8 cellular contexts compared by ENCODE assay signal in genomic region chr6:32108094-32108627, GRCh38. TPM values are rescaled to one million over a fixed set of nuclear protein-coding genes. Genes with fewer than 3 reads are reported as not detected.
A peak's percentile ranks its signal among the peaks of the same experiment; 100 is the strongest.
DNase-seq lines count a peak whose midpoint lies in the region; ATAC-seq and TF ChIP-seq lines count a peak whose summit lies in the region.

No MANE protein-coding gene starts in this region.

- H4K20me1 ChIP-seq in IMR-90 (ENCODE audit: insufficient read depth, low read length): no peaks in the 10 kb centered on the region

- TF ChIP-seq POLR2A in IMR-90 (IDR thresholded peaks at IDR 0.05; ENCODE audit: low read depth, low read length): no peak

- POLR2A ChIA-PET in IMR-90 (lab: Charles Lee; ENCODE audit: unreplicated experiment): no interaction called here

- no peak overlapping the region; the same call in 1 of the 2 replicates for H3K4ac ChIP-seq in IMR-90 (ENCODE audit: low read depth, low read length)

- H3K9ac ChIP-seq in IMR-90 (ENCODE audit: low read depth, low read length): peak overlapping the region; percentile 18; the same call in 1 of the 2 replicates

- no peak overlapping the region for H2BK5ac ChIP-seq in IMR-90 (ENCODE audit: low read depth, low read length, poor library complexity, severe bottlenecking)

- CTCF ChIA-PET in IMR-90 (lab: Yijun Ruan, JAX): interaction anchor here (1.5 kb wide), 1 partner anchor 9 kb away, joined by 6 read pairs; no protein-coding TSS in a partner anchor

- no peak overlapping the region for H3K14ac ChIP-seq in IMR-90 (replicated peaks; ENCODE audit: low read depth, low read length)

- peaks cover 29% of the 10 kb centered on the region for H3K27me3 ChIP-seq in IMR-90 (ENCODE audit: control insufficient read depth, insufficient read depth, low read length)

- peaks cover 0 to 2% of the 10 kb centered on the region in 2 experiments; a peak in 1 of 4 replicates for H3K79me1 ChIP-seq in IMR-90 (ENCODE audit: low read depth in 1 of 2, low read length in 2 of 2)

- H3K4me1 ChIP-seq in IMR-90 (ENCODE audit: control insufficient read depth, insufficient read depth, low read length): peaks cover 26% of the 10 kb centered on the region

- peak overlapping the region; percentile 16 for H2AK9ac ChIP-seq in IMR-90 (replicated peaks; ENCODE audit: low read depth, low read length, poor library complexity)

- BruUV-seq in IMR-90 (replicated peaks; lab: Mats Ljungman, UMichigan): no TSS peak

- peaks cover 4% of the 10 kb centered on the region for H3K9me1 ChIP-seq in IMR-90 (ENCODE audit: insufficient read depth, low read length)

- no peak overlapping the region for H3K23ac ChIP-seq in IMR-90 (ENCODE audit: low read depth, low read length)

- no peak for TF ChIP-seq RAD21 in IMR-90 (IDR thresholded peaks at IDR 0.05; ENCODE audit: low read length)

- peak overlapping the region; percentile 23; the same call in 1 of the 2 replicates for H4K91ac ChIP-seq in IMR-90 (ENCODE audit: insufficient read depth, low read depth, low read length)

- 0 out of 4 replicates have a peak overlapping the region, but pooled peaks of 1 of the 2 experiments have one; percentile 45 for H4K8ac ChIP-seq in IMR-90 (ENCODE audit: low read depth in 2 of 2, low read length in 2 of 2)

- peak overlapping the region; percentile 51; the same call in 1 of the 2 replicates for H3K4me2 ChIP-seq in IMR-90 (ENCODE audit: low read depth, low read length)

- H4K5ac ChIP-seq in IMR-90 (ENCODE audit: low read depth, low read length): peak overlapping the region; percentile 75; the same call in 1 of the 2 replicates

- no peak overlapping the region for H2AFZ ChIP-seq in IMR-90 (replicated peaks; ENCODE audit: low read length, poor library complexity)

- H3K56ac ChIP-seq in IMR-90 (ENCODE audit: extremely low read depth, insufficient read depth, low read length): no peak overlapping the region

- H3K4me3 ChIP-seq in IMR-90 (ENCODE audit: insufficient read depth, low read depth, low read length): no peak overlapping the region

- H2BK15ac ChIP-seq in IMR-90 (ENCODE audit: low read depth, low read length): no peak overlapping the region

- intact Hi-C loops in IMR-90 (cut with micrococcal nuclease): no loop called here

- no peaks in the 10 kb centered on the region for H3K9me3 ChIP-seq in IMR-90 (ENCODE audit: control insufficient read depth, insufficient read depth, low read length)

- DNase-seq in IMR-90 (peak; percentile 21), caudate nucleus (lab: John Stamatoyannopoulos, UW) (peak in 2 of 61 donors; percentile 4), left kidney (ENCODE audit: low read depth, low spot score) (peak; percentile 45), stromal cell of bone marrow (ENCODE audit: low read depth) (peak; percentile 48), KG1 (lab: John Stamatoyannopoulos, UW) (no peak), SW 1271 (lab: John Stamatoyannopoulos, UW) (no peak), NCI-H510A treated with DMSO at 0.1 percent for 48 hours (lab: John Stamatoyannopoulos, UW) (no peak)
- DNase-seq in stimulated activated CD4-positive, alpha-beta T cell treated with anti-CD3 and anti-CD28 coated beads, Interleukin-4, amount 100 ng/mL, for 24 hours: no peak

- H2BK20ac ChIP-seq in IMR-90 (ENCODE audit: low read depth, low read length): no peak overlapping the region

- TF ChIP-seq CTCF in IMR-90 (conservative IDR thresholded peaks at IDR 0.05; ENCODE audit: low read depth, low read length): no peak

- dilution Hi-C loops in IMR-90 (cut with HindIII; ENCODE audit: low sequenced_read_pairs, unreplicated experiment): no loop called here

- peak overlapping the region; percentile 38; the same call in 1 of the 2 replicates for H2BK120ac ChIP-seq in IMR-90 (ENCODE audit: low read depth, low read length)

- H3K27ac ChIP-seq in IMR-90 (ENCODE audit: insufficient read depth, low read length) (peak overlapping the region; percentile 83), caudate nucleus (ENCODE audit: low read depth, low read length) (peak overlapping the region; percentile 69)

- WGBS in IMR-90 (ENCODE audit: extremely low coverage in 2 of 2, insufficient read length in 1 of 2), 2 experiments: 0% methylated on average over 2 of the region's 15 CpGs; no CpG with 5 or more reads in 1 of the 2 experiments

- H3K36me3 ChIP-seq in IMR-90 (ENCODE audit: control insufficient read depth, insufficient read depth, low read length): peaks cover 3% of the 10 kb centered on the region; the same call in 1 of the 2 replicates

- peak; percentile 84 for ATAC-seq in IMR-90 (ENCODE audit: low read depth)

- peak overlapping the region; percentile 43; the same call in 1 of the 2 replicates for H3K18ac ChIP-seq in IMR-90 (ENCODE audit: low read depth, low read length)

- in situ Hi-C loops in IMR-90 (cut with MboI; ENCODE audit: low sequenced_read_pairs): no loop called here

- no peak overlapping the region for H2AK5ac ChIP-seq in IMR-90 (ENCODE audit: low read depth, low read length)

TF ChIP-seq in IMR-90, 13 proteins besides CTCF, POLR2A, EP300 and RAD21:
- TF ChIP-seq ELK1 (IDR thresholded peaks at IDR 0.05; ENCODE audit: borderline replicate concordance, low read depth, low read length): no peak
- no peak for TF ChIP-seq FOS (IDR thresholded peaks at IDR 0.05; ENCODE audit: low read depth, low read length)
- TF ChIP-seq CEBPB (IDR thresholded peaks at IDR 0.05; ENCODE audit: low read depth, low read length): no peak
- no peak for TF ChIP-seq SMC3 (IDR thresholded peaks at IDR 0.05; ENCODE audit: low read depth, low read length)

RNA-seq across cellular contexts. Expression of gene TNXB, which starts 1.0 kb away (rescaled TPM):
- under 0.01 TPM in 1 of 2 replicates, not detected in the other for total RNA-seq in IMR-90 (2012; rRNA removed)
- 0.05 and 0.42 TPM in 2 replicates for polyA plus RNA-seq in IMR-90 (2012; rRNA removed)
- polyA plus RNA-seq in IMR-90 (2012; cell fraction: cytosol; rRNA removed): 0.05 and 0.15 TPM in 2 replicates
- polyA plus RNA-seq in IMR-90 (2012; cell fraction: nucleus; rRNA removed; ENCODE audit: low replicate concordance): 1.1 and 1.4 TPM in 2 replicates

RNA-seq across cellular contexts. Expression of gene ATF6B, which starts 19.9 kb away (rescaled TPM):
- total RNA-seq in IMR-90 (2012; rRNA removed): 5.3 and 7.9 TPM in 2 replicates
- 62.6 and 69.6 TPM in 2 replicates for polyA plus RNA-seq in IMR-90 (2012; rRNA removed)
- polyA plus RNA-seq in IMR-90 (2012; cell fraction: cytosol; rRNA removed): 53.8 and 64.7 TPM in 2 replicates
- 85.2 and 131 TPM in 2 replicates for polyA plus RNA-seq in IMR-90 (2012; cell fraction: nucleus; rRNA removed; ENCODE audit: low replicate concordance)

RNA-seq across cellular contexts. Expression of gene FKBPL, which starts 21.9 kb away (rescaled TPM):
- 5.8 and 5.9 TPM in 2 replicates for total RNA-seq in IMR-90 (2012; rRNA removed)
- 3.4 and 3.6 TPM in 2 replicates for polyA plus RNA-seq in IMR-90 (2012; rRNA removed)
- polyA plus RNA-seq in IMR-90 (2012; cell fraction: cytosol; rRNA removed): 2.6 and 3.3 TPM in 2 replicates
- 1.2 and 1.6 TPM in 2 replicates for polyA plus RNA-seq in IMR-90 (2012; cell fraction: nucleus; rRNA removed; ENCODE audit: low replicate concordance)

RNA-seq across cellular contexts. Expression of gene PRRT1, which starts 43.6 kb away (rescaled TPM):
- not detected in 2 replicates for total RNA-seq in IMR-90 (2012; rRNA removed)
- polyA plus RNA-seq in IMR-90 (2012; rRNA removed): 0.87 and 0.99 TPM in 2 replicates
- polyA plus RNA-seq in IMR-90 (2012; cell fraction: cytosol; rRNA removed): 0.55 and 1.3 TPM in 2 replicates
- polyA plus RNA-seq in IMR-90 (2012; cell fraction: nucleus; rRNA removed; ENCODE audit: low replicate concordance): 3.9 and 5.7 TPM in 2 replicates

RNA-seq across cellular contexts. Expression of gene PPT2, which starts 45.8 kb away (rescaled TPM):
- 2.2 and 3.2 TPM in 2 replicates for total RNA-seq in IMR-90 (2012; rRNA removed)
- 16.2 and 18.7 TPM in 2 replicates for polyA plus RNA-seq in IMR-90 (2012; rRNA removed)
- 12.7 and 14.1 TPM in 2 replicates for polyA plus RNA-seq in IMR-90 (2012; cell fraction: cytosol; rRNA removed)
- 40.2 and 46.8 TPM in 2 replicates for polyA plus RNA-seq in IMR-90 (2012; cell fraction: nucleus; rRNA removed; ENCODE audit: low replicate concordance)

Comparison
In these comparisons a context has a peak if more than half of its experiments do, and no peak if none do; other contexts are left out.
1. DNase-seq: peak in IMR-90 (single experiment), left kidney (single experiment) and stromal cell of bone marrow (single experiment); none in KG1 (single experiment), stimulated activated CD4-positive, alpha-beta T cell treated with anti-CD3 and anti-CD28 coated beads, Interleukin-4, amount 100 ng/mL, for 24 hours (single experiment), SW 1271 (0 of 2) and NCI-H510A treated with DMSO at 0.1 percent for 48 hours (single experiment).